Comparison of ENCODE assay signal across 20 cellular contexts in the genomic region with DNA sequence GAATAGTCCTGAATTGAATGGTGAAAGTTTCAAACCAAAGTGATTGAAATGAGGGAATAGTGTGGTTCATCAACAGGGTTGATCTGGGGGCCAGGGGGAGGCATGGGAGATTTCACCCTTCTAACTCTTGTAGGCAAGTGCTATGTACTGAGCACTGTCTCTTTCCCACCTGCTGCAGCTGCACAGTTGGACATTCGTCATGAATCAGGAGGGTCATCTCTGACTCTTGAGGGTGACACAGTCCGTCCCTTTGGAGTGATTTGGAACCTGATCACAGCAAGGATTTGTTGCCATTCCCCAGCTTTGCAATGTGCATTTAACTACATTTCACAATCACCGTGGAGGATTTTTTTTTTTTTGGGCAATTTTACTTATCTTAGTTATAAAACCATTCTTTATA.
DNase-seq lines count a peak whose midpoint lies in the region; ATAC-seq, FAIRE-seq and TF ChIP-seq lines count a peak whose summit lies in the region.
"Had no signal": no experiment of that assay in that cellular context is flagged by ENCODE, and none has a peak within 500 bp of the region (broad histone marks: within the 10 kb centered on the region; RNA-seq: fewer than 3 reads in every experiment).

No MANE protein-coding gene starts in this region.

- H3K9me2 ChIP-seq in OCI-LY1 (ENCODE audit: low read depth, low read length), result no peaks in the 10 kb centered on the region

- H3K4me1 ChIP-seq in OCI-LY1 (ENCODE audit: insufficient read depth, low read length, severe bottlenecking) (peaks cover 29% of the 10 kb centered on the region), stomach (peaks cover 0 to 30% (median 0%) of the 10 kb centered on the region in 4 donors), ovary (ENCODE audit: insufficient read depth) (no peaks in the 10 kb centered on the region)

- WGBS in stomach, 5 donors, result 75 to 88% (median 82%) methylated on average over 3 of the region's 3 CpGs
- 86 to 89% (median 87%) methylated on average over 3 of the region's 3 CpGs for WGBS in ovary, 3 donors

- no peaks in the 10 kb centered on the region for H4K20me1 ChIP-seq in OCI-LY1 (ENCODE audit: insufficient read depth, low read length)

- TF ChIP-seq CTCF in OCI-LY1 (IDR thresholded peaks at IDR 0.05; ENCODE audit: low read length) (no peak), dorsolateral prefrontal cortex (IDR thresholded peaks at IDR 0.05 in 54 of 56, conservative IDR thresholded peaks at IDR 0.05 in 2 of 56; ENCODE audit: low read depth in 1 of 56, partially characterized antibody in 56 of 56) (no peak), stomach (IDR thresholded peaks at IDR 0.05) (no peak), ovary (IDR thresholded peaks at IDR 0.05) (no peak)

- H3K9me3 ChIP-seq in OCI-LY1 (ENCODE audit: low read length) (no peaks in the 10 kb centered on the region), stomach (no peaks in the 10 kb centered on the region), ovary (no peaks in the 10 kb centered on the region)
- H3K9me3 ChIP-seq: testis had no signal

- no peaks in the 10 kb centered on the region for H3F3A ChIP-seq in OCI-LY1 (ENCODE audit: insufficient read depth, low read length)

- H3K27ac ChIP-seq in OCI-LY1 (ENCODE audit: low read depth, low read length, poor library complexity, severe bottlenecking) (peak overlapping the region; percentile 48), dorsolateral prefrontal cortex (peak overlapping the region in 58 of 59 donors; percentile 2 to 84 (median 74)), stomach (peak overlapping the region in 3 of 5 donors; percentile 23 to 73 (median 45)), ovary (no peak overlapping the region)
- H3K27ac ChIP-seq: 22Rv1, KMS-11 had no signal

- no peak overlapping the region for H3K4me3 ChIP-seq in OCI-LY1 (ENCODE audit: low read depth, low read length, poor library complexity, severe bottlenecking)
- no peak overlapping the region for H3K4me3 ChIP-seq in dorsolateral prefrontal cortex
- H3K4me3 ChIP-seq in stomach, result no peak overlapping the region
- H3K4me3 ChIP-seq in ovary, result no peak overlapping the region
- H3K4me3 ChIP-seq: testis had no signal

- TF ChIP-seq EP300 in stomach (IDR thresholded peaks at IDR 0.05) (no peak), ovary (IDR thresholded peaks at IDR 0.05) (no peak)

- H2AFZ ChIP-seq in OCI-LY1 (ENCODE audit: low read length), result no peak overlapping the region

- no peak for FAIRE-seq in frontal cortex (lab: Jason Lieb, UNC)

- peak; percentile 14 for DNase-seq in DMS53 (lab: John Stamatoyannopoulos, UW)
- no peak for DNase-seq in DMS53 treated with DMSO at 0.1 percent for 48 hours (lab: John Stamatoyannopoulos, UW; ENCODE audit: unreplicated experiment)
- DNase-seq in dorsolateral prefrontal cortex, result no peak
- no peak for DNase-seq in stomach
- DNase-seq in left colon, result no peak
- DNase-seq in ovary, result no peak
- DNase-seq in frontal cortex (ENCODE audit: low spot score in 2 of 2), result no peak
- DNase-seq: activated CD4-positive, alpha-beta memory T cell treated with anti-CD3 and anti-CD28 coated beads, Interleukin-2, amount 10 ng/mL, durations not matched to agents 7 days and 5 days; activated T-cell treated with anti-CD3 and anti-CD28 coated beads, Interleukin-2, amount 50 U/mL, for 4 hours; NCI-H1417 treated with DMSO at 0.1 percent for 48 hours; NCI-H226; nucleus accumbens; stimulated activated CD4-positive, alpha-beta T cell treated with anti-CD3 and anti-CD28 coated beads, Interleukin-2, amount 100 ng/mL, for 48 hours; SW 1271; testis had no signal

- intact Hi-C loops in dorsolateral prefrontal cortex (cut with DNase I), result no loop called here
- intact Hi-C loops in stomach (cut with DNase I; ENCODE audit: low total_unique reads), result no loop called here
- intact Hi-C loops in left colon (cut with DNase I, micrococcal nuclease), result no loop called here
- intact Hi-C loops in ovary (cut with DNase I), result no loop called here

- H3K4me2 ChIP-seq in OCI-LY1 (ENCODE audit: low read length), result no peak overlapping the region
- H3K4me2 ChIP-seq: KMS-11 had no signal

- H3K79me2 ChIP-seq in OCI-LY1 (ENCODE audit: insufficient read depth, low read length), result no peaks in the 10 kb centered on the region

- no peak for ATAC-seq in left colon
- ATAC-seq: activated naive CD4-positive, alpha-beta T cell treated with anti-CD3 and anti-CD28 coated beads, Interleukin-2, amount 50 U/mL, for 72 hours; activated T-cell treated with anti-CD3 and anti-CD28 coated beads, Interleukin-2, amount 50 U/mL, for 4 hours; HCT116 had no signal

- H3K36me3 ChIP-seq in OCI-LY1 (ENCODE audit: insufficient read depth, low read length) (no peaks in the 10 kb centered on the region), stomach (peaks cover 0 to 22% (median 10%) of the 10 kb centered on the region in 4 donors), ovary (no peaks in the 10 kb centered on the region)

- TF ChIP-seq POLR2A in stomach (IDR thresholded peaks at IDR 0.05), result no peak
- TF ChIP-seq POLR2A in ovary (IDR thresholded peaks at IDR 0.05), result no peak

- H3K9ac ChIP-seq in OCI-LY1 (ENCODE audit: low read length), result no peak overlapping the region
- H3K9ac ChIP-seq: KMS-11 had no signal

- H3K27me3 ChIP-seq in OCI-LY1 (ENCODE audit: insufficient read depth, low read length) (no peaks in the 10 kb centered on the region), dorsolateral prefrontal cortex (no peaks in the 10 kb centered on the region), stomach (no peaks in the 10 kb centered on the region), ovary (no peaks in the 10 kb centered on the region)
- H3K27me3 ChIP-seq: testis had no signal

Comparison
In these comparisons a context has a peak if more than half of its experiments do, and no peak if none do; other contexts are left out.
1. H3K27ac ChIP-seq: peak in OCI-LY1 (single experiment), dorsolateral prefrontal cortex (58 of 59) and stomach (3 of 5); none in ovary (0 of 2).